13 cellular contexts compared by ENCODE assay signal in genomic region chr17:76811028-76811427, GRCh38. TPM values are rescaled to one million over a fixed set of nuclear protein-coding genes. Genes with fewer than 3 reads are reported as not detected.
"Had no signal": no experiment of that assay in that cellular context is flagged by ENCODE, and none has a peak within 500 bp of the region (broad histone marks: within the 10 kb centered on the region; RNA-seq: fewer than 3 reads in every experiment).

No MANE protein-coding gene starts in this region.

- FAIRE-seq: bronchial epithelial cell had no signal

- H3K4me3 Mint-ChIP-seq: activated CD4-positive, alpha-beta memory T cell treated with anti-CD3 and anti-CD28 coated beads, Interleukin-2, amount 10 ng/mL, durations not matched to agents 7 days and 5 days; activated T-cell treated with anti-CD3 and anti-CD28 coated beads, Interleukin-2, amount 50 U/mL, for 72 hours had no signal

- H3K27ac ChIP-seq: tibial artery had no signal

- H3K4me1 ChIP-seq: tibial artery had no signal

- H3K27ac Mint-ChIP-seq: activated CD4-positive, alpha-beta memory T cell treated with anti-CD3 and anti-CD28 coated beads, Interleukin-2, amount 10 ng/mL, durations not matched to agents 7 days and 5 days; activated T-cell treated with anti-CD3 and anti-CD28 coated beads, Interleukin-2, amount 50 U/mL, for 72 hours had no signal

- H3K36me3 ChIP-seq: tibial artery had no signal

- H3K4me1 Mint-ChIP-seq: activated CD4-positive, alpha-beta memory T cell treated with anti-CD3 and anti-CD28 coated beads, Interleukin-2, amount 10 ng/mL, durations not matched to agents 7 days and 5 days had no signal

- H3K9me3 Mint-ChIP-seq: activated CD4-positive, alpha-beta memory T cell treated with anti-CD3 and anti-CD28 coated beads, Interleukin-2, amount 10 ng/mL, durations not matched to agents 7 days and 5 days; activated T-cell treated with anti-CD3 and anti-CD28 coated beads, Interleukin-2, amount 50 U/mL, for 72 hours had no signal

- ATAC-seq: activated T-cell treated with anti-CD3 and anti-CD28 coated beads, Interleukin-2, amount 50 U/mL, for 72 hours; right cardiac atrium had no signal

- H3K9me3 ChIP-seq: tibial artery had no signal

- DNase-seq: activated CD4-positive, alpha-beta memory T cell treated with anti-CD3 and anti-CD28 coated beads, Interleukin-2, amount 10 ng/mL, durations not matched to agents 7 days and 5 days; activated CD4-positive, alpha-beta T cell treated with anti-CD3 and anti-CD28 coated beads for 1 hour; activated CD8-positive, alpha-beta memory T cell treated with anti-CD3 and anti-CD28 coated beads, Interleukin-2, amount 50 U/mL, for 4 hours; activated naive CD4-positive, alpha-beta T cell; activated T-cell treated with anti-CD3 and anti-CD28 coated beads, Interleukin-2, amount 50 U/mL, for 72 hours; aorta; hypothalamus; kidney glomerular epithelial cell; nucleus accumbens; right cardiac atrium; tibial artery had no signal

- H3K4me3 ChIP-seq: smooth muscle cell, tibial artery had no signal

RNA-seq across cellular contexts. Expression of gene MGAT5B, which starts 57.2 kb away (rescaled TPM):
- total RNA-seq: bronchial epithelial cell had no signal
- polyA plus RNA-seq: aorta had no signal
